ENCODE assay signal across 20 cellular contexts in genomic region chr18:66553824-66554223, GRCh38. TPM values are rescaled to one million over a fixed set of nuclear protein-coding genes. Genes with fewer than 3 reads are reported as not detected.
DNase-seq lines count a peak whose midpoint lies in the region; ATAC-seq and TF ChIP-seq lines count a peak whose summit lies in the region.
"Had no signal": no experiment of that assay in that cellular context is flagged by ENCODE, and none has a peak within 500 bp of the region (broad histone marks: within the 10 kb centered on the region; RNA-seq: fewer than 3 reads in every experiment).

No MANE protein-coding gene starts in this region.

- no peak for TF ChIP-seq CTCF in mammary epithelial cell (conservative IDR thresholded peaks at IDR 0.05 in 1 of 2, IDR thresholded peaks at IDR 0.05 in 1 of 2; ENCODE audit: extremely low read depth in 1 of 2, insufficient read depth in 1 of 2, low read depth in 1 of 2, low read length in 2 of 2)

- DNase-seq in A172 (ENCODE audit: low spot score) (peak; percentile 13), SJCRH30 (peak in 1 of 2 experiments; percentile 28), mammary epithelial cell (peak; percentile 37), iris pigment epithelial cell (ENCODE audit: low read depth) (peak; percentile 67), NCI-H526 treated with DMSO at 0.1 percent for 48 hours (lab: John Stamatoyannopoulos, UW) (no peak)
- DNase-seq in activated CD8-positive, alpha-beta memory T cell treated with anti-CD3 and anti-CD28 coated beads, Interleukin-2, amount 50 U/mL, for 4 hours: no peak
- DNase-seq: C1 segment of cervical spinal cord, GDM1, KG1, NCI-H1436 treated with DMSO at 0.1 percent for 48 hours, NCI-H2081 treated with DMSO at 0.1 percent for 48 hours, NCI-H510A, NCI-H82, SHP77 had no signal

- no peaks in the 10 kb centered on the region for H3K9me3 ChIP-seq in SJCRH30 (replicated peaks)
- H3K9me3 ChIP-seq in mammary epithelial cell (replicated peaks; ENCODE audit: insufficient read depth, low read length): no peaks in the 10 kb centered on the region
- H3K9me3 ChIP-seq: A549 had no signal

- H3K4me2 ChIP-seq in mammary epithelial cell (ENCODE audit: insufficient read depth, low read depth, low read length): no peak overlapping the region
- H3K4me2 ChIP-seq: A549 had no signal

- no peak for ATAC-seq in HG02623 (IDR thresholded peaks at IDR 0.05; ENCODE audit: unreplicated experiment)
- ATAC-seq in GM21529 (IDR thresholded peaks at IDR 0.05; ENCODE audit: unreplicated experiment): no peak
- ATAC-seq: A549, GM12878, HCT116, HepG2 had no signal

- H3K79me2 ChIP-seq in mammary epithelial cell (ENCODE audit: insufficient read depth, low read length): no peaks in the 10 kb centered on the region

- H3K36me3 ChIP-seq in SJCRH30 (peaks cover 2% of the 10 kb centered on the region; the same call in 1 of the 2 replicates), mammary epithelial cell (ENCODE audit: insufficient read depth, low read length) (no peaks in the 10 kb centered on the region)

- H4K20me1 ChIP-seq in mammary epithelial cell (ENCODE audit: insufficient read depth, low read length): no peaks in the 10 kb centered on the region

- CTCF ChIA-PET in mammary epithelial cell (lab: Charles Lee; ENCODE audit: low non-redundant PET): no interaction called here

- H2AFZ ChIP-seq in mammary epithelial cell (ENCODE audit: low read depth, low read length): no peak overlapping the region

- H3K4me3 ChIP-seq in SJCRH30 (no peak overlapping the region), mammary epithelial cell (replicated peaks in 1 of 3; ENCODE audit: insufficient read depth in 1 of 3, low read depth in 2 of 3, low read length in 3 of 3) (no peak overlapping the region)
- H3K4me3 ChIP-seq: A549, GM12878 had no signal

- 69% methylated on average over 1 of the region's 1 CpG for WGBS in mammary epithelial cell (ENCODE audit: low coverage, missing lambda C conversion rate)

- H3K9ac ChIP-seq in mammary epithelial cell (ENCODE audit: insufficient read depth, low read length): no peak overlapping the region

- no TSS peak for BruUV-seq in mammary epithelial cell (replicated peaks; lab: Mats Ljungman, UMichigan)

- H3K4me1 ChIP-seq in SJCRH30: peaks cover 17% of the 10 kb centered on the region
- no peaks in the 10 kb centered on the region for H3K4me1 ChIP-seq in mammary epithelial cell (ENCODE audit: insufficient read depth, low read length)
- H3K4me1 ChIP-seq: A549 had no signal

- H3K27ac ChIP-seq in SJCRH30: peak overlapping the region; percentile 29
- no peak overlapping the region for H3K27ac ChIP-seq in mammary epithelial cell (ENCODE audit: insufficient read depth, low read depth, low read length)
- H3K27ac ChIP-seq: A549 had no signal

- in situ Hi-C loops in mammary epithelial cell (cut with MboI; ENCODE audit: low sequenced_read_pairs in 2 of 2): no loop called here

- intact Hi-C loops in mammary epithelial cell (cut with micrococcal nuclease): no loop called here

- dilution Hi-C loops in mammary epithelial cell (cut with HindIII; ENCODE audit: low sequenced_read_pairs): no loop called here

- H3K27me3 ChIP-seq in SJCRH30 (no peaks in the 10 kb centered on the region), mammary epithelial cell (ENCODE audit: insufficient read depth, low read length) (no peaks in the 10 kb centered on the region)

RNA-seq across cellular contexts. Expression of gene CDH19, which starts 50.1 kb away (rescaled TPM):
- total RNA-seq in A172 (2014; rRNA removed; shearing (Covaris generic)): not detected in 2 replicates
- 21.4 and 22.3 TPM in 2 replicates for total RNA-seq in SJCRH30 (2014; rRNA removed; shearing (Covaris generic))
- 1 to 10 TPM in 1 of 2 donors, not detected in 1; 1.5 TPM for total RNA-seq in mammary epithelial cell
- polyA plus RNA-seq in mammary epithelial cell: not detected
- not detected for polyA minus RNA-seq in mammary epithelial cell
- total RNA-seq: GM12878, HepG2 had no signal
- polyA plus RNA-seq: HepG2 had no signal

Comparison
In these comparisons a context has a peak if more than half of its experiments do, and no peak if none do; other contexts are left out.
1. DNase-seq: peak in A172 (single experiment), mammary epithelial cell (single experiment) and iris pigment epithelial cell (single experiment); none in activated CD8-positive, alpha-beta memory T cell treated with anti-CD3 and anti-CD28 coated beads, Interleukin-2, amount 50 U/mL, for 4 hours (single experiment) and NCI-H526 treated with DMSO at 0.1 percent for 48 hours (single experiment).